ENCODE assay signal across 8 cellular contexts in genomic region chr14:93114713-93115068, GRCh38. TPM values are rescaled to one million over a fixed set of nuclear protein-coding genes. Genes with fewer than 3 reads are reported as not detected.
DNase-seq lines count a peak whose midpoint lies in the region; TF ChIP-seq lines count a peak whose summit lies in the region.

No MANE protein-coding gene starts in this region.

- DNase-seq in GM06990 (ENCODE audit: extremely low read depth, insufficient read length) (no peak), choroid plexus epithelial cell (ENCODE audit: low read depth) (no peak), mucosa of gallbladder (ENCODE audit: low spot score) (peak; percentile 28), hippocampal formation (lab: John Stamatoyannopoulos, UW) (no peak), SW480 (ENCODE audit: low spot score) (no peak), GM20000 (ENCODE audit: low spot score) (no peak), posterior vena cava (ENCODE audit: low spot score) (no peak)
- DNase-seq in Jurkat, Clone E6-1 (ENCODE audit: low read depth, low spot score): no peak

- no peaks in the 10 kb centered on the region for H3K27me3 ChIP-seq in GM06990 (replicated peaks; ENCODE audit: control insufficient read depth, insufficient read depth, low read length)

- H3K4me3 ChIP-seq in GM06990 (replicated peaks; ENCODE audit: low read depth, low read length): peak overlapping the region; percentile 77
- peak overlapping the region; percentile 67 for H3K4me3 ChIP-seq in Jurkat, Clone E6-1 (ENCODE audit: low read length)
- peak overlapping the region; percentile 66 for H3K4me3 ChIP-seq in choroid plexus epithelial cell (ENCODE audit: low read depth, low read length)

- no peak for TF ChIP-seq CTCF in GM06990 (IDR thresholded peaks at IDR 0.05; ENCODE audit: insufficient read depth, low read length, poor library complexity, severe bottlenecking)
- no peak for TF ChIP-seq CTCF in choroid plexus epithelial cell (conservative IDR thresholded peaks at IDR 0.05; ENCODE audit: low read depth, low read length)
- no peak for TF ChIP-seq CTCF in GM20000 (IDR thresholded peaks at IDR 0.05; ENCODE audit: extremely low read depth, missing control alignments)

- intact Hi-C loops in posterior vena cava (cut with DNase I): no loop called here

- H3K36me3 ChIP-seq in GM06990 (ENCODE audit: control insufficient read depth, insufficient read depth, low read length): no peaks in the 10 kb centered on the region

RNA-seq across cellular contexts. Expression of gene ITPK1, which starts 1.0 kb away (rescaled TPM):
- polyA plus RNA-seq in Jurkat, Clone E6-1 (2012; ENCODE audit: insufficient read depth, insufficient read length): 30.7 TPM
- total RNA-seq in mucosa of gallbladder: 187 TPM
- 10 to 100 TPM; 50.9 to 68.6 TPM for total RNA-seq in posterior vena cava
